Comparison of ENCODE assay signal across 9 cellular contexts in genomic region chr21:23936224-23936623, GRCh38.
DNase-seq lines count a peak whose midpoint lies in the region; ATAC-seq, FAIRE-seq and TF ChIP-seq lines count a peak whose summit lies in the region.
"Had no signal": no experiment of that assay in that cellular context is flagged by ENCODE, and none has a peak within 500 bp of the region (broad histone marks: within the 10 kb centered on the region; RNA-seq: fewer than 3 reads in every experiment).

No MANE protein-coding gene starts in this region.

- no peaks in the 10 kb centered on the region for H3K36me3 ChIP-seq in MM.1S (replicated peaks; ENCODE audit: insufficient read depth, low read length)
- no peaks in the 10 kb centered on the region for H3K36me3 ChIP-seq in adrenal gland (replicated peaks in 1 of 2)
- no peaks in the 10 kb centered on the region for H3K36me3 ChIP-seq in neural progenitor cell

- H3K9me3 ChIP-seq in MM.1S (replicated peaks; ENCODE audit: insufficient read depth, low read length), result no peaks in the 10 kb centered on the region
- no peaks in the 10 kb centered on the region for H3K9me3 ChIP-seq in adrenal gland (replicated peaks in 1 of 3)
- H3K9me3 ChIP-seq in neural progenitor cell (ENCODE audit: low read depth), result peaks cover 41% of the 10 kb centered on the region

- no peak overlapping the region for H3K27ac Mint-ChIP-seq in neural progenitor cell

- H3K4me2 ChIP-seq in MM.1S (ENCODE audit: low read depth, low read length) (no peak overlapping the region), neural progenitor cell (no peak overlapping the region)

- H2AFZ ChIP-seq in MM.1S (ENCODE audit: low read length), result no peak overlapping the region
- no peak overlapping the region for H2AFZ ChIP-seq in neural progenitor cell (replicated peaks)

- peaks cover 28% of the 10 kb centered on the region for H3K4me1 ChIP-seq in MM.1S (ENCODE audit: low read length)
- no peaks in the 10 kb centered on the region for H3K4me1 ChIP-seq in adrenal gland (replicated peaks in 1 of 2)
- no peaks in the 10 kb centered on the region for H3K4me1 ChIP-seq in neural progenitor cell

- H3F3A ChIP-seq in MM.1S (ENCODE audit: insufficient read depth, low read length) (peaks cover 12% of the 10 kb centered on the region; the same call in 1 of the 2 replicates), neural progenitor cell (ENCODE audit: low read depth) (no peaks in the 10 kb centered on the region)

- no peaks in the 10 kb centered on the region for H3K27me3 ChIP-seq in MM.1S (replicated peaks; ENCODE audit: insufficient read depth, low read length)
- no peaks in the 10 kb centered on the region for H3K27me3 ChIP-seq in adrenal gland
- H3K27me3 ChIP-seq in neural progenitor cell, result no peaks in the 10 kb centered on the region

- no peak overlapping the region for H3K4me3 ChIP-seq in MM.1S (ENCODE audit: low read length)
- H3K4me3 ChIP-seq in adrenal gland, result no peak overlapping the region
- no peak overlapping the region for H3K4me3 ChIP-seq in neural progenitor cell

- no peaks in the 10 kb centered on the region for H3K79me2 ChIP-seq in MM.1S (ENCODE audit: low read length)
- H3K79me2 ChIP-seq in neural progenitor cell (ENCODE audit: low read depth), result no peaks in the 10 kb centered on the region

- TF ChIP-seq POLR2A in adrenal gland (IDR thresholded peaks at IDR 0.05) (no peak), H54 (IDR thresholded peaks at IDR 0.05; ENCODE audit: low read depth, low read length) (no peak)

- H4K20me1 ChIP-seq in MM.1S (ENCODE audit: insufficient read depth, low read length), result no peaks in the 10 kb centered on the region
- no peaks in the 10 kb centered on the region for H4K20me1 ChIP-seq in neural progenitor cell (ENCODE audit: low read depth)

- ATAC-seq in HG03139 (IDR thresholded peaks at IDR 0.05; ENCODE audit: unreplicated experiment), result no peak
- no peak for ATAC-seq in HG02571 (IDR thresholded peaks at IDR 0.05; ENCODE audit: unreplicated experiment)

- no peak for FAIRE-seq in H54 (lab: Jason Lieb, UNC)

- H3K4me3 Mint-ChIP-seq in neural progenitor cell, result no peak overlapping the region

- peaks cover 2% of the 10 kb centered on the region for H3K9me3 Mint-ChIP-seq in neural progenitor cell

- H3K9ac ChIP-seq in MM.1S (ENCODE audit: low read length) (no peak overlapping the region), neural progenitor cell (no peak overlapping the region)

- WGBS in adrenal gland, 4 donors, result 55 to 67% (median 61%) methylated on average over 2 of the region's 2 CpGs

- no peaks in the 10 kb centered on the region for H3K9me2 ChIP-seq in MM.1S (replicated peaks; ENCODE audit: insufficient read depth, low read length)

- DNase-seq in NCI-H345 (lab: John Stamatoyannopoulos, UW), result peak; percentile 20
- no peak for DNase-seq in NCI-H345 treated with DMSO at 0.1 percent for 48 hours (lab: John Stamatoyannopoulos, UW; ENCODE audit: unreplicated experiment)
- peak; percentile 27 for DNase-seq in MM.1S
- peak in 5 of 7 donors; percentile 11 to 29 (median 16) for DNase-seq in adrenal gland
- peak; percentile 5 for DNase-seq in neural progenitor cell (ENCODE audit: low spot score)
- no peak for DNase-seq in H54 (ENCODE audit: insufficient read length, low spot score)
- DNase-seq: effector CD4-positive, alpha-beta T cell had no signal

- H3K27ac ChIP-seq in MM.1S (ENCODE audit: low read length) (no peak overlapping the region), adrenal gland (no peak overlapping the region), neural progenitor cell (no peak overlapping the region)

- no peaks in the 10 kb centered on the region for H3K4me1 Mint-ChIP-seq in neural progenitor cell

- intact Hi-C loops in adrenal gland (cut with DNase I), result no loop called here

- no peaks in the 10 kb centered on the region for H3K36me3 Mint-ChIP-seq in neural progenitor cell

- TF ChIP-seq CTCF in MM.1S (IDR thresholded peaks at IDR 0.05; ENCODE audit: low read length), result peak; percentile 66
- TF ChIP-seq CTCF in adrenal gland (IDR thresholded peaks at IDR 0.05), result peak in 5 of 6 experiments; percentile 13 to 42 (median 23)
- peak; percentile 36 for TF ChIP-seq CTCF in neural progenitor cell (IDR thresholded peaks at IDR 0.05)

- H3K27me3 Mint-ChIP-seq in neural progenitor cell (ENCODE audit: insufficient read depth, low read depth), result peaks cover 2% of the 10 kb centered on the region

Comparison
In these comparisons a context has a peak if more than half of its experiments do, and no peak if none do; other contexts are left out.
1. DNase-seq: peak in NCI-H345 (single experiment), MM.1S (single experiment), adrenal gland (5 of 7) and neural progenitor cell (single experiment); none in NCI-H345 treated with DMSO at 0.1 percent for 48 hours (single experiment) and H54 (single experiment).
2. Peak in every context shown above with its lines, with median percentiles within 50 percentile points of each other: CTCF ChIP-seq.